21 cellular contexts compared by ENCODE assay signal in the genomic region with DNA sequence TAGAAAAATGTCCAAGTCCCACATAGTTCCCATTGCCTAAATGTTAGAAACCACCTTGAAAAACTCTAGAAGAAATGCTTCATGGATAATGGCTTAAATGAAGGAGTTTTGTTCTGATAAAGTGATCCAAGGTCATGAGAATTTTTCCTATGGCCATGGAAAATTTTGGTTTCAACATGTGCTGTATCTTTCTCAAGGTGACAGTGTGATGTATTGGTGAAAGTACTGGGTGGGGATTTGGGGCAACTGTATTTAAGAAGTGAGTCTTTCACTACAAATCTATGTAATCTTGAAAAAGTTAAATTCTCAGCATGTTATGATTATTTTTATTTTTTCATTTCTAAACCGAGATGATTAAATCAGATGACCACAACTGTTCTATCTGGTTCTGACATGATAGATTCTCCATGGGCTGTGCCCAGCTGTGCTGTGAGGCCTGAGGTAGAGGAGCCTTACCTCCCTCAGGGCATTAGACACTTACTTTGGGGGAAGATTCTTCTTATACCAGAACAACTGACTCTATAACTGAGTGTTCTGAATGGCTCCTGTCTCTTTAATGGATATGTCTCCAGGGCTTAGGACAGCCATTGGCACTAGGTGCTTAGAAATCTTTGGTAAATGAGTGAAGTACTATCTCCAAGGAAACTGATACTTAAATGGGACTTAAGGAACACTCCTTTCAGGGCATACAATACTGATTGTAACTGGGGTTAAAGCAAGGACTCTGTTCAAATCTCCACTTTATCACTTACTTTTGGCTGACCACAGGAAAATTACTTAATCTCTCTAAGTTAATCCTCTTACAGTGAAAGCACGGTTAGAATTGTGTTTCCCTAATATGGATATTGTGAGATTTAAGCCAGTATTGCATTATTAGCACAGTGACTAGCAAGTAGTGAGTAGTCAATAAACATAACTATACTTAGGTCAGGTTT.
DNase-seq lines count a peak whose midpoint lies in the region; ATAC-seq and TF ChIP-seq lines count a peak whose summit lies in the region.
"Had no signal": no experiment of that assay in that cellular context is flagged by ENCODE, and none has a peak within 500 bp of the region (broad histone marks: within the 10 kb centered on the region; RNA-seq: fewer than 3 reads in every experiment).

No MANE protein-coding gene starts in this region.

- H3K27ac ChIP-seq in left lung = no peak overlapping the region
- H3K27ac ChIP-seq: A549, heart left ventricle, right atrium auricular region had no signal

- intact Hi-C loops in left lung (cut with DNase I) = no loop called here

- ATAC-seq in HG02610 (IDR thresholded peaks at IDR 0.05; ENCODE audit: unreplicated experiment) (peak; percentile 41), left lung (peak; percentile 83), HG03045 (IDR thresholded peaks at IDR 0.05; ENCODE audit: unreplicated experiment) (no peak), GM21447 (IDR thresholded peaks at IDR 0.05; ENCODE audit: unreplicated experiment) (no peak), HG03095 (IDR thresholded peaks at IDR 0.05; ENCODE audit: unreplicated experiment) (no peak)
- ATAC-seq: A549, heart left ventricle, left colon had no signal

- H3K4me3 ChIP-seq in left lung = no peak overlapping the region
- H3K4me3 ChIP-seq: A549, heart left ventricle, MG63, right atrium auricular region had no signal

- peak; percentile 17 for DNase-seq in D341Med (ENCODE audit: low spot score)
- DNase-seq in NCI-H524 (lab: John Stamatoyannopoulos, UW) = peak; percentile 10 to 58
- DNase-seq in left lung = no peak
- DNase-seq in kidney glomerular epithelial cell (lab: John Stamatoyannopoulos, UW) = no peak
- DNase-seq: activated naive CD4-positive, alpha-beta T cell treated with anti-CD3 and anti-CD28 coated beads for 36 hours; activated T-cell treated with anti-CD3 and anti-CD28 coated beads, Interleukin-2, amount 50 U/mL, for 48 hours; heart left ventricle; left colon; mesendoderm; MG63; NCI-H1436; NCI-H2171 treated with DMSO at 0.1 percent for 48 hours; NCI-H69; SIG-M5; stimulated activated CD4-positive, alpha-beta T cell treated with anti-CD3 and anti-CD28 coated beads, Interleukin-12 subunit alpha, Interleukin-12 subunit beta, amount 100 ng/mL, for 4 hours had no signal

- no peaks in the 10 kb centered on the region for H3K27me3 ChIP-seq in left lung
- H3K27me3 ChIP-seq: heart left ventricle, MG63, right atrium auricular region had no signal

- H3K9me3 ChIP-seq in left lung = no peaks in the 10 kb centered on the region
- H3K9me3 ChIP-seq: A549, heart left ventricle, right atrium auricular region had no signal

- no peaks in the 10 kb centered on the region for H3K4me1 ChIP-seq in left lung
- H3K4me1 ChIP-seq: A549, heart left ventricle, right atrium auricular region had no signal

- no peaks in the 10 kb centered on the region for H3K36me3 ChIP-seq in left lung
- H3K36me3 ChIP-seq: heart left ventricle, MG63, right atrium auricular region had no signal

- TF ChIP-seq CTCF in left lung (IDR thresholded peaks at IDR 0.05) = no peak

Comparison
In these comparisons a context has a peak if more than half of its experiments do, and no peak if none do; other contexts are left out.
1. DNase-seq: peak in D341Med (single experiment) and NCI-H524 (2 of 2); none in left lung (0 of 2) and kidney glomerular epithelial cell (single experiment).
2. ATAC-seq: peak in HG02610 (single experiment) and left lung (single experiment); none in HG03045 (single experiment), GM21447 (single experiment) and HG03095 (single experiment).